In genomic region chr11:124865181-124865901, GRCh38 we compare ENCODE assay signal across 10 cellular contexts. TPM values are rescaled to one million over a fixed set of nuclear protein-coding genes. Genes with fewer than 3 reads are reported as not detected.
DNase-seq lines count a peak whose midpoint lies in the region; ATAC-seq lines count a peak whose summit lies in the region.
"Had no signal": no experiment of that assay in that cellular context is flagged by ENCODE, and none has a peak within 500 bp of the region (broad histone marks: within the 10 kb centered on the region; RNA-seq: fewer than 3 reads in every experiment).

Gene ROBO3 (plus strand): TSS chr11:124865432. CDS start chr11:124865578, 146 bp downstream.

- peaks cover 100% of the 10 kb centered on the region for H3K27me3 ChIP-seq in iPS-18a (ENCODE audit: control insufficient read depth, insufficient read depth, low read length)

- no peaks in the 10 kb centered on the region for H3K36me3 ChIP-seq in iPS-18a (ENCODE audit: control insufficient read depth, low read depth, low read length)
- H3K36me3 ChIP-seq: pancreas had no signal

- no peaks in the 10 kb centered on the region for H3K9me3 Mint-ChIP-seq in activated CD4-positive, alpha-beta T cell treated with anti-CD3 and anti-CD28 coated beads, Interleukin-2, amount 10 ng/mL, durations not matched to agents 24 days and 14 days
- H3K9me3 Mint-ChIP-seq in activated naive CD8-positive, alpha-beta T cell (ENCODE audit: low read depth), result no peaks in the 10 kb centered on the region
- peaks cover 0 to 4% of the 10 kb centered on the region in 2 donors for H3K9me3 Mint-ChIP-seq in stimulated activated naive B cell treated with anti-CD40 and anti-IgM and Interleukin-4, amounts not matched to agents 10 μg/mL and 1 μg/mL and 100 μg/mL, for 72 hours

- no peaks in the 10 kb centered on the region for H3K36me3 Mint-ChIP-seq in activated CD4-positive, alpha-beta T cell treated with anti-CD3 and anti-CD28 coated beads, Interleukin-2, amount 10 ng/mL, durations not matched to agents 24 days and 14 days (ENCODE audit: low read depth)
- no peaks in the 10 kb centered on the region for H3K36me3 Mint-ChIP-seq in activated naive CD8-positive, alpha-beta T cell
- peaks cover 0 to 4% of the 10 kb centered on the region in 2 donors for H3K36me3 Mint-ChIP-seq in stimulated activated naive B cell treated with anti-CD40 and anti-IgM and Interleukin-4, amounts not matched to agents 10 μg/mL and 1 μg/mL and 100 μg/mL, for 72 hours

- peaks cover 10% of the 10 kb centered on the region for H3K4me1 ChIP-seq in iPS-18a (ENCODE audit: control insufficient read depth, low read depth, low read length)

- H3K27me3 Mint-ChIP-seq in activated CD4-positive, alpha-beta T cell treated with anti-CD3 and anti-CD28 coated beads, Interleukin-2, amount 10 ng/mL, durations not matched to agents 24 days and 14 days, result peaks cover 93% of the 10 kb centered on the region
- peaks cover 53% of the 10 kb centered on the region for H3K27me3 Mint-ChIP-seq in activated naive CD8-positive, alpha-beta T cell
- H3K27me3 Mint-ChIP-seq in stimulated activated naive B cell treated with anti-CD40 and anti-IgM and Interleukin-4, amounts not matched to agents 10 μg/mL and 1 μg/mL and 100 μg/mL, for 72 hours, result peaks cover 80 to 91% of the 10 kb centered on the region in 2 donors

- H3K27ac Mint-ChIP-seq in activated CD4-positive, alpha-beta T cell treated with anti-CD3 and anti-CD28 coated beads, Interleukin-2, amount 10 ng/mL, durations not matched to agents 24 days and 14 days, result peak within 1 kb of the TSS; percentile 23
- H3K27ac Mint-ChIP-seq in activated naive CD8-positive, alpha-beta T cell, result no peak within 1 kb of the TSS
- peak within 1 kb of the TSS; percentile 79 for H3K27ac Mint-ChIP-seq in stimulated activated naive B cell treated with anti-CD40 and anti-IgM and Interleukin-4, amounts not matched to agents 10 μg/mL and 1 μg/mL and 100 μg/mL, for 72 hours

- H3K9me3 ChIP-seq in iPS-18a (ENCODE audit: control insufficient read depth, low read depth, low read length), result no peaks in the 10 kb centered on the region
- H3K9me3 ChIP-seq: pancreas had no signal

- DNase-seq in activated CD4-positive, alpha-beta T cell treated with anti-CD3 and anti-CD28 coated beads, Interleukin-2, amount 10 ng/mL, durations not matched to agents 24 days and 14 days, result no peak
- DNase-seq in activated CD4-positive, alpha-beta T cell treated with anti-CD3 and anti-CD28 coated beads, Interleukin-2, amount 50 U/mL, for 48 hours, result no peak
- DNase-seq in stimulated activated naive B cell treated with anti-CD40 and anti-IgM and Interleukin-4, amounts not matched to agents 10 μg/mL and 1 μg/mL and 100 μg/mL, for 72 hours, result no peak
- no peak for DNase-seq in NCI-H446 treated with DMSO at 0.1 percent for 48 hours (lab: John Stamatoyannopoulos, UW)
- DNase-seq: DND-41 had no signal

- ATAC-seq in stimulated activated naive B cell treated with anti-CD40 and anti-IgM and Interleukin-4, amounts not matched to agents 10 μg/mL and 1 μg/mL and 100 μg/mL, for 72 hours (replicated peaks), result no peak
- ATAC-seq in HG03196 (IDR thresholded peaks at IDR 0.05; ENCODE audit: unreplicated experiment) (no peak), GM21786 (IDR thresholded peaks at IDR 0.05; ENCODE audit: unreplicated experiment) (no peak)

- H3K27ac ChIP-seq in iPS-18a (ENCODE audit: low read length), result no peak within 1 kb of the TSS
- H3K27ac ChIP-seq: pancreas had no signal

- peak within 1 kb of the TSS; percentile 11 for H3K4me3 Mint-ChIP-seq in activated CD4-positive, alpha-beta T cell treated with anti-CD3 and anti-CD28 coated beads, Interleukin-2, amount 10 ng/mL, durations not matched to agents 24 days and 14 days
- H3K4me3 Mint-ChIP-seq in activated naive CD8-positive, alpha-beta T cell, result peak within 1 kb of the TSS; percentile 20
- peak within 1 kb of the TSS; percentile 18 to 47 for H3K4me3 Mint-ChIP-seq in stimulated activated naive B cell treated with anti-CD40 and anti-IgM and Interleukin-4, amounts not matched to agents 10 μg/mL and 1 μg/mL and 100 μg/mL, for 72 hours

- H3K4me3 ChIP-seq in iPS-18a (ENCODE audit: low read length), result peak within 1 kb of the TSS; percentile 38

- intact Hi-C loops in activated CD4-positive, alpha-beta T cell treated with anti-CD3 and anti-CD28 coated beads, Interleukin-2, amount 10 ng/mL, durations not matched to agents 24 days and 14 days (cut with micrococcal nuclease), result loop anchor here (5.0 kb wide), 1 partner anchor 1883 kb away; the partner anchor contains the start of gene BSX

- peaks cover 8% of the 10 kb centered on the region for H3K4me1 Mint-ChIP-seq in activated CD4-positive, alpha-beta T cell treated with anti-CD3 and anti-CD28 coated beads, Interleukin-2, amount 10 ng/mL, durations not matched to agents 24 days and 14 days
- peaks cover 42% of the 10 kb centered on the region for H3K4me1 Mint-ChIP-seq in activated naive CD8-positive, alpha-beta T cell (ENCODE audit: low read depth)
- H3K4me1 Mint-ChIP-seq in stimulated activated naive B cell treated with anti-CD40 and anti-IgM and Interleukin-4, amounts not matched to agents 10 μg/mL and 1 μg/mL and 100 μg/mL, for 72 hours, result peaks cover 25 to 60% of the 10 kb centered on the region in 2 donors

- H3K9ac ChIP-seq in iPS-18a (ENCODE audit: low read length), result no peak within 1 kb of the TSS

RNA-seq across cellular contexts. Expression of gene ROBO3, which starts in this region (rescaled TPM):
- 6.5 and 7.7 TPM in 2 replicates for total RNA-seq in activated CD4-positive, alpha-beta T cell treated with anti-CD3 and anti-CD28 coated beads, Interleukin-2, amount 10 ng/mL, durations not matched to agents 24 days and 14 days
